17 cellular contexts compared by ENCODE assay signal in the genomic region with DNA sequence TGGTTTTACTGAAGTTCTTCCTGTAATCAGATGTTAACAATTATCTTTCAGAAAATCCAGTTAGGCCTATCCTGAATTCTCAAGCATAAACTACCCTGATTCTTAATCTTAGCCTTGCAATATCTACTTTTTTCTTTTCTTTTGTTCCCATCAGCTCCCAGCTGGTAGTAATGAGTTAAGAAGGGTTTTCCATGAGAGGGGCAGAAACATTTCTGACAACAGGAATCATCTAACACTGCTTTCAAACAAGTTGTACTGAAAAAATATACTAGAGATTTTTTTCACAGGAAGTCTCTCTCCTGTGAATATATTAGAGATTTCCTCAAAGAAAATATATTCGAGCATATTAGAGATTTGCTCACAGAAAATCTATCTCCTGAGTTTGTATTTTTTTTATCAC. TPM values are rescaled to one million over a fixed set of nuclear protein-coding genes. Genes with fewer than 3 reads are reported as not detected.
DNase-seq lines count a peak whose midpoint lies in the region; ATAC-seq and TF ChIP-seq lines count a peak whose summit lies in the region.
"Had no signal": no experiment of that assay in that cellular context is flagged by ENCODE, and none has a peak within 500 bp of the region (broad histone marks: within the 10 kb centered on the region; RNA-seq: fewer than 3 reads in every experiment).

No MANE protein-coding gene starts in this region.

- no peaks in the 10 kb centered on the region for H3K27me3 Mint-ChIP-seq in nephron (ENCODE audit: low read depth)

- no peak for ATAC-seq in RWPE2 (ENCODE audit: low read depth)
- no peak for ATAC-seq in HG03097 (IDR thresholded peaks at IDR 0.05; ENCODE audit: low FRiP score, unreplicated experiment)
- no peak for ATAC-seq in HG03280 (IDR thresholded peaks at IDR 0.05; ENCODE audit: unreplicated experiment)
- ATAC-seq in GM18517 (IDR thresholded peaks at IDR 0.05; ENCODE audit: unreplicated experiment), result no peak
- ATAC-seq: HCT116, HepG2 had no signal

- H3K4me1 ChIP-seq in RWPE2 (ENCODE audit: insufficient read depth, poor library complexity, severe bottlenecking) (peaks cover 4% of the 10 kb centered on the region), fibroblast of lung (ENCODE audit: control insufficient read depth, extremely low read depth, insufficient read depth, low read length) (peaks cover 7% of the 10 kb centered on the region)

- no peak overlapping the region for H3K4me3 ChIP-seq in RWPE2 (ENCODE audit: severe bottlenecking)
- H3K4me3 ChIP-seq in fibroblast of lung (replicated peaks in 1 of 4; ENCODE audit: control extremely low read depth in 1 of 4, insufficient read depth in 1 of 4, low read depth in 3 of 4, low read length in 4 of 4), result no peak overlapping the region
- H3K4me3 ChIP-seq: BLaER1 had no signal

- no peak overlapping the region for H3K4me3 Mint-ChIP-seq in nephron
- H3K4me3 Mint-ChIP-seq: CD8-positive, alpha-beta memory T cell had no signal

- H3K36me3 ChIP-seq in RWPE2 (ENCODE audit: low read depth) (no peaks in the 10 kb centered on the region), fibroblast of lung (ENCODE audit: control insufficient read depth, insufficient read depth, low read length) (no peaks in the 10 kb centered on the region)
- H3K36me3 ChIP-seq: BLaER1 had no signal

- H3K79me2 ChIP-seq in fibroblast of lung (ENCODE audit: control insufficient read depth, insufficient read depth, low read length), result peaks cover 2% of the 10 kb centered on the region

- no peak overlapping the region for H3K4me2 ChIP-seq in fibroblast of lung (ENCODE audit: extremely low read depth, insufficient read depth, low read length)
- H3K4me2 ChIP-seq: BLaER1 had no signal

- H3K9me3 Mint-ChIP-seq in nephron, result no peaks in the 10 kb centered on the region
- H3K9me3 Mint-ChIP-seq: CD8-positive, alpha-beta memory T cell had no signal

- H3K9ac ChIP-seq in fibroblast of lung (ENCODE audit: insufficient read depth, low read length), result no peak overlapping the region
- H3K9ac ChIP-seq: BLaER1 had no signal

- H3K27me3 ChIP-seq in RWPE2 (ENCODE audit: insufficient read depth, poor library complexity, severe bottlenecking), result no peaks in the 10 kb centered on the region
- no peaks in the 10 kb centered on the region for H3K27me3 ChIP-seq in fibroblast of lung (ENCODE audit: control insufficient read depth, insufficient read depth, low read length)
- H3K27me3 ChIP-seq: BLaER1 had no signal

- H3K27ac ChIP-seq in RWPE2 (ENCODE audit: poor library complexity, severe bottlenecking) (peak overlapping the region; percentile 23), fibroblast of lung (ENCODE audit: insufficient read depth, low read length) (no peak overlapping the region)
- H3K27ac ChIP-seq: 22Rv1, BLaER1 had no signal

- H3K9me3 ChIP-seq in RWPE2 (ENCODE audit: severe bottlenecking), result peaks cover 2% of the 10 kb centered on the region
- H3K9me3 ChIP-seq in fibroblast of lung (ENCODE audit: control insufficient read depth, insufficient read depth, low read depth, low read length), result no peaks in the 10 kb centered on the region

- no peaks in the 10 kb centered on the region for H4K20me1 ChIP-seq in fibroblast of lung (ENCODE audit: control insufficient read depth, extremely low read depth, insufficient read depth, low read length)
- H4K20me1 ChIP-seq: BLaER1 had no signal

- peaks cover 18% of the 10 kb centered on the region for H3K4me1 Mint-ChIP-seq in nephron

- TF ChIP-seq CTCF in RWPE2 (IDR thresholded peaks at IDR 0.05; ENCODE audit: poor library complexity, severe bottlenecking) (no peak), fibroblast of lung (conservative IDR thresholded peaks at IDR 0.05 in 1 of 2, IDR thresholded peaks at IDR 0.05 in 1 of 2; ENCODE audit: low read depth in 1 of 2, low read length in 2 of 2) (no peak), nephron (IDR thresholded peaks at IDR 0.05; ENCODE audit: unreplicated experiment in 3 of 3) (no peak)

- H2AFZ ChIP-seq in fibroblast of lung (ENCODE audit: low read length), result no peak overlapping the region

- DNase-seq in GM03348 (ENCODE audit: low spot score) (peak; percentile 23), RWPE2 (ENCODE audit: low spot score) (no peak), fibroblast of lung (ENCODE audit: low read depth in 2 of 2) (peak; percentile 9 to 66), COLO668 (lab: John Stamatoyannopoulos, UW; ENCODE audit: unreplicated experiment) (no peak)
- DNase-seq: AML-193; CD8-positive, alpha-beta memory T cell; DMS53; GF-D8 had no signal

- H3K36me3 Mint-ChIP-seq in nephron (ENCODE audit: low read depth), result no peaks in the 10 kb centered on the region

- peak overlapping the region; percentile 17 to 58 (median 42) for H3K27ac Mint-ChIP-seq in nephron
- H3K27ac Mint-ChIP-seq: CD8-positive, alpha-beta memory T cell had no signal

RNA-seq across cellular contexts. Expression of a gene that starts 3.3 kb away (rescaled TPM):
- total RNA-seq in fibroblast of lung, result 4.9 and 8.6 TPM in 2 replicates
- 8.2 and 13.8 TPM in 2 replicates for polyA plus RNA-seq in fibroblast of lung
- 4.3 and 6.2 TPM in 2 replicates for polyA plus RNA-seq in fibroblast of lung (2012)
- 1.6 and 1.7 TPM in 2 replicates for polyA minus RNA-seq in fibroblast of lung (ENCODE audit: low replicate concordance)
- total RNA-seq: HepG2 had no signal
- polyA plus RNA-seq: CD8-positive, alpha-beta memory T cell; HepG2 had no signal

RNA-seq across cellular contexts. Expression of a gene that starts 12.5 kb away (rescaled TPM):
- total RNA-seq in fibroblast of lung, result not detected in 2 replicates
- not detected in 2 replicates for polyA plus RNA-seq in fibroblast of lung
- polyA plus RNA-seq in fibroblast of lung (2012), result not detected in 2 replicates
- polyA minus RNA-seq in fibroblast of lung (ENCODE audit: low replicate concordance), result not detected in 2 replicates
- total RNA-seq: A673; CD8-positive, alpha-beta memory T cell; HepG2 had no signal
- polyA plus RNA-seq: CD8-positive, alpha-beta memory T cell; HepG2 had no signal

RNA-seq across cellular contexts. Expression of a gene that starts 31.7 kb away (rescaled TPM):
- 11.3 and 17.8 TPM in 2 replicates for total RNA-seq in fibroblast of lung
- polyA plus RNA-seq in fibroblast of lung, result 13.6 and 18.5 TPM in 2 replicates
- 7.1 and 7.9 TPM in 2 replicates for polyA plus RNA-seq in fibroblast of lung (2012)
- polyA minus RNA-seq in fibroblast of lung (ENCODE audit: low replicate concordance), result 1.7 and 5.5 TPM in 2 replicates

RNA-seq across cellular contexts. Expression of a gene that starts 44.8 kb away (rescaled TPM):
- 0.50 and 0.51 TPM in 2 replicates for total RNA-seq in fibroblast of lung
- not detected in 2 replicates for polyA plus RNA-seq in fibroblast of lung
- not detected in 2 replicates for polyA plus RNA-seq in fibroblast of lung (2012)
- 8.1 TPM in 1 of 2 replicates, not detected in the other for polyA minus RNA-seq in fibroblast of lung (ENCODE audit: low replicate concordance)
- total RNA-seq: A673; CD8-positive, alpha-beta memory T cell; HepG2 had no signal
- polyA plus RNA-seq: CD8-positive, alpha-beta memory T cell; HepG2 had no signal

Comparison
In these comparisons a context has a peak if more than half of its experiments do, and no peak if none do; other contexts are left out.
1. DNase-seq: peak in GM03348 (single experiment) and fibroblast of lung (2 of 2); none in RWPE2 (single experiment) and COLO668 (single experiment).